In the genomic region with DNA sequence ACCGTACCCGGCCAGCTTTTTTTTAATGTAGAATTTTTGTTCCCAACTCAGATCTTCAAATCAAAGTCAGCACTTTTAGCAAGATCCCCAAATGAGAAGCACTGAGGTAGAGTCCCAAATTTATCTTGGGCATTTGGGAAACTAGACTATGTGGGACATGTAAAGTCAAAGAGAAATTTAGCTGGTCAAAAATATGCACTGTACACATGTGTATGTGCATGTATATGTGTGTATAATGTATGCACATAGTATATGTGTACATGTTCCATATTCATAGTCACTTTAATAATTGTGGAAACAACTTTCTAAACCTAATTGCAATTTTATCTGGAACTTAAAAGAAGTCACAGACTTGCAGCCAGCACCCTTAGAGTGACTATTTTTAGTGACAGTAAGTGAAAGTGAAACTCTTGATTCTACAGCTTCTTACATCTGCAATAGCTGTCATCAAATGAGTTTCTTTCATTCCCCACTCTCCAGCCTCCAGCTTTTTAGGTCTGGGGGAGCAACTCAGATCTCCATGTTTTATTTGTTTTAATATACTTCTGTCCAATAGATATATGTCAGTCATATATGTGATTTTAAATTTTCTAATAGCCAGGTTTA, we compare ENCODE assay signal across 9 cellular contexts. TPM values are rescaled to one million over a fixed set of nuclear protein-coding genes. Genes with fewer than 3 reads are reported as not detected.
DNase-seq lines count a peak whose midpoint lies in the region; ATAC-seq and TF ChIP-seq lines count a peak whose summit lies in the region.
"Had no signal": no experiment of that assay in that cellular context is flagged by ENCODE, and none has a peak within 500 bp of the region (broad histone marks: within the 10 kb centered on the region; RNA-seq: fewer than 3 reads in every experiment).

No MANE protein-coding gene starts in this region.

- no TSS peak for BruUV-seq in Panc1 (replicated peaks; lab: Mats Ljungman, UMichigan)
- no TSS peak for BruUV-seq in PC-9 (replicated peaks; lab: Mats Ljungman, UMichigan)

- no peak overlapping the region for H3K4me2 ChIP-seq in PC-9
- H3K4me2 ChIP-seq: A549 had no signal

- H3K36me3 ChIP-seq in Panc1 (ENCODE audit: control insufficient read depth, insufficient read depth, low read length) (peaks cover 2% of the 10 kb centered on the region; the same call in 1 of the 2 replicates), mucosa of descending colon (ENCODE audit: low read depth) (no peaks in the 10 kb centered on the region), PC-9 (ENCODE audit: low read depth) (peaks cover 6% of the 10 kb centered on the region)

- in situ Hi-C loops in Panc1 (cut with HindIII; ENCODE audit: low pct_unique_long_range_greater_than_20kb, low sequenced_read_pairs), result no loop called here

- no peak for TF ChIP-seq CTCF in Panc1 (IDR thresholded peaks at IDR 0.05)
- no peak for TF ChIP-seq CTCF in mucosa of descending colon (IDR thresholded peaks at IDR 0.05)
- no peak for TF ChIP-seq CTCF in PC-9 (conservative IDR thresholded peaks at IDR 0.05)

- H3K9me3 ChIP-seq in Panc1 (ENCODE audit: control insufficient read depth, insufficient read depth, low read depth, low read length), result no peaks in the 10 kb centered on the region
- H3K9me3 ChIP-seq in mucosa of descending colon, result no peaks in the 10 kb centered on the region
- H3K9me3 ChIP-seq in PC-9 (ENCODE audit: insufficient read depth, low read depth), result no peaks in the 10 kb centered on the region
- H3K9me3 ChIP-seq: A549 had no signal

- intact Hi-C loops in Panc1 (cut with micrococcal nuclease; ENCODE audit: unreplicated experiment), result no loop called here
- intact Hi-C loops in mucosa of descending colon (cut with DNase I, micrococcal nuclease), result no loop called here
- intact Hi-C loops in PC-9 (cut with micrococcal nuclease; ENCODE audit: unreplicated experiment), result no loop called here

- H3K4me3 ChIP-seq in Panc1 (ENCODE audit: low read depth in 2 of 2, low read length in 2 of 2) (no peak overlapping the region), mucosa of descending colon (no peak overlapping the region), PC-9 (no peak overlapping the region)
- H3K4me3 ChIP-seq: A549 had no signal

- POLR2A ChIA-PET in Panc1 (lab: Charles Lee), result no interaction called here
- POLR2A ChIA-PET in PC-9 (lab: Charles Lee; ENCODE audit: unreplicated experiment), result no interaction called here

- H3F3A ChIP-seq in PC-9 (ENCODE audit: insufficient read depth, low read depth), result no peaks in the 10 kb centered on the region

- H3K9me2 ChIP-seq in PC-9 (ENCODE audit: insufficient read depth), result no peaks in the 10 kb centered on the region

- ATAC-seq in HG02798 (IDR thresholded peaks at IDR 0.05; ENCODE audit: poor library complexity, unreplicated experiment), result peak; percentile 94
- ATAC-seq in Panc1, result 0 out of 2 replicates have a peak, but pooled peaks have one; percentile 34
- peak; percentile 54 for ATAC-seq in mucosa of descending colon
- ATAC-seq: A549 had no signal

- no peak overlapping the region for H3K27ac ChIP-seq in Panc1 (ENCODE audit: low read length)
- H3K27ac ChIP-seq in PC-9, result no peak overlapping the region
- H3K27ac ChIP-seq: A549 had no signal

- H3K4me1 ChIP-seq in Panc1 (ENCODE audit: control insufficient read depth, insufficient read depth, low read length) (no peaks in the 10 kb centered on the region), mucosa of descending colon (ENCODE audit: low read depth) (no peaks in the 10 kb centered on the region), PC-9 (replicated peaks; ENCODE audit: insufficient read depth) (no peaks in the 10 kb centered on the region)
- H3K4me1 ChIP-seq: A549 had no signal

- no peaks in the 10 kb centered on the region for H4K20me1 ChIP-seq in PC-9 (ENCODE audit: insufficient read depth)

- no peak overlapping the region for H2AFZ ChIP-seq in PC-9

- no peaks in the 10 kb centered on the region for H3K79me2 ChIP-seq in PC-9 (ENCODE audit: low read depth)

- CTCF ChIA-PET in Panc1 (lab: Charles Lee), result no interaction called here
- CTCF ChIA-PET in PC-9 (lab: Charles Lee), result no interaction called here

- peak; percentile 45 for DNase-seq in SIG-M5 treated with dmso at 0.1 percent for 504 hours (lab: John Stamatoyannopoulos, UW; ENCODE audit: unreplicated experiment)
- DNase-seq in SIG-M5 (lab: John Stamatoyannopoulos, UW), result no peak
- DNase-seq in Panc1 (ENCODE audit: low read depth, low spot score), result no peak
- no peak for DNase-seq in mucosa of descending colon
- DNase-seq in GOT3 (lab: John Stamatoyannopoulos, UW), result no peak
- no peak for DNase-seq in PC-9
- DNase-seq in NCI-H345 (lab: John Stamatoyannopoulos, UW), result no peak

- H3K27me3 ChIP-seq in Panc1 (ENCODE audit: control insufficient read depth, insufficient read depth, low read length) (no peaks in the 10 kb centered on the region), PC-9 (ENCODE audit: insufficient read depth, low read depth) (no peaks in the 10 kb centered on the region)

RNA-seq across cellular contexts. Expression of gene CDC40, which starts 53.6 kb away (rescaled TPM):
- 37.0 TPM for total RNA-seq in Panc1 (2021; ENCODE audit: unreplicated experiment)
- 17.9 TPM for polyA plus RNA-seq in Panc1 (2012; ENCODE audit: insufficient read length)
- 10 to 100 TPM; 19.7 to 24.2 (median 22.0) TPM for total RNA-seq in mucosa of descending colon
- total RNA-seq in PC-9 (2021), result 18.3 and 19.0 TPM in 2 replicates

RNA-seq across cellular contexts. Expression of gene WASF1, which starts 54.4 kb away (rescaled TPM):
- total RNA-seq in Panc1 (2021; ENCODE audit: unreplicated experiment) (63.9 TPM), mucosa of descending colon (10 to 100 TPM in 1 of 3 donors, 1 to 10 TPM in 2; 1.3 to 16.0 (median 2.7) TPM), PC-9 (2021) (14.8 and 17.0 TPM in 2 replicates)
- 41.9 TPM for polyA plus RNA-seq in Panc1 (2012; ENCODE audit: insufficient read length)

Comparison
In these comparisons a context has a peak if more than half of its experiments do, and no peak if none do; other contexts are left out.
1. ATAC-seq: peak in every context shown above with its lines; median percentile 94 in HG02798; 54 in mucosa of descending colon; 34 in Panc1.